In genomic region chr10:51642591-51642990, GRCh38 we compare ENCODE assay signal across 2 cellular contexts.
TF ChIP-seq lines count a peak whose summit lies in the region.

No MANE protein-coding gene starts in this region.

TF ChIP-seq in SK-N-SH, 30 proteins besides CTCF, POLR2A, EP300 and RAD21 (continued from another document):
- no peak for TF ChIP-seq REST (IDR thresholded peaks at IDR 0.05; ENCODE audit: low read depth, low read length)
- no peak for TF ChIP-seq GATA2 (CRISPR knock-in tag; IDR thresholded peaks at IDR 0.05)
- TF ChIP-seq TCF12 (IDR thresholded peaks at IDR 0.05), result no peak
- TF ChIP-seq RFX5 (IDR thresholded peaks at IDR 0.05; ENCODE audit: low read length), result no peak
- TF ChIP-seq TEAD4 (IDR thresholded peaks at IDR 0.05; ENCODE audit: borderline replicate concordance, insufficient read depth), result no peak
- TF ChIP-seq FOXM1 (IDR thresholded peaks at IDR 0.05; ENCODE audit: low read depth), result no peak
- TF ChIP-seq FOXJ3 (CRISPR knock-in tag; IDR thresholded peaks at IDR 0.05), result no peak
- no peak for TF ChIP-seq SIN3A (IDR thresholded peaks at IDR 0.05; ENCODE audit: borderline replicate concordance, low read depth, low read length)

TF ChIP-seq in SK-N-SH treated with all-trans-retinoic acid at 6 μM for 48 hours, 23 proteins besides CTCF, POLR2A, EP300 and RAD21 (continued from another document):
- no peak for TF ChIP-seq POU6F1 (CRISPR knock-in tag; IDR thresholded peaks at IDR 0.05; ENCODE audit: borderline replicate concordance, low read depth)
